ENCODE assay signal across 1 cellular context in the genomic region with DNA sequence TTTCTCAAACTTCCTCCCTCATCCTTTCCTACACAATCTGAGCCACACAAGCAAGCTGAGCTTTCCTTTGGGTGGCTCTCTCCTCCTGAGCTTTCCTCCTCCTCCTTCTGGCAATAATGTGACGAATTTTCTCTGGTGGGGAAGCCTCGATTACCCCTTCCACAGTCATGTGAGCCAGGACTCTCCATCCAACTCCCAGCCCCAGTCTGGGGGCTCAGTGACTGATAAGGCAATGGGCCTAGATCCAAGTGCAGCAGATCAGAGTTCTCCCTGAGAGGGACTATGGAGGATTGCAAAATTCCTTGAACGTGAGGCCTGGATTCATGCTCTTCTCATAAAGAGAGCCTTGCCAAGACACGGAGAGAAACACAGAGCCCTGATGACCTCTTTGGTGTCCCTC.
TF ChIP-seq lines count a peak whose summit lies in the region.

No MANE protein-coding gene starts in this region.

TF ChIP-seq in IMR-90, 13 proteins besides CTCF, POLR2A, EP300 and RAD21 (continued from another document):
- TF ChIP-seq MAFK (IDR thresholded peaks at IDR 0.05; ENCODE audit: low read depth, low read length) (no peak), RCOR1 (IDR thresholded peaks at IDR 0.05; ENCODE audit: insufficient replicate concordance, low read length) (no peak)
